8 cellular contexts compared by ENCODE assay signal in genomic region chr1:121337958-121338357, GRCh38.
DNase-seq lines count a peak whose midpoint lies in the region; ATAC-seq and TF ChIP-seq lines count a peak whose summit lies in the region.
"Not testable (repeated sequence)": the region's sequence is repeated elsewhere in the genome, so short reads cannot be mapped to it uniquely, and the experiment has no call there.

No MANE protein-coding gene starts in this region.

- not testable (repeated sequence) for H3K36me3 ChIP-seq in Panc1 (ENCODE audit: control insufficient read depth, insufficient read depth, low read length)

- not testable (repeated sequence) for H3K27ac ChIP-seq in Panc1 (ENCODE audit: low read length)

- H3K27me3 ChIP-seq in Panc1 (ENCODE audit: control insufficient read depth, insufficient read depth, low read length), result not testable (repeated sequence)

- BruUV-seq in Panc1 (replicated peaks; lab: Mats Ljungman, UMichigan), result not testable (repeated sequence)

- not testable (repeated sequence) for H3K27ac Mint-ChIP-seq in activated CD8-positive, alpha-beta T cell treated with anti-CD3 and anti-CD28 coated beads, Interleukin-2, amount 10 ng/mL, durations not matched to agents 7 days and 5 days; activated naive CD8-positive, alpha-beta T cell treated with anti-CD3 and anti-CD28 coated beads, Interleukin-2, amount 50 U/mL, for 24 hours

- H3K27me3 Mint-ChIP-seq in activated CD8-positive, alpha-beta T cell treated with anti-CD3 and anti-CD28 coated beads, Interleukin-2, amount 10 ng/mL, durations not matched to agents 7 days and 5 days (ENCODE audit: low read depth); activated naive CD8-positive, alpha-beta T cell treated with anti-CD3 and anti-CD28 coated beads, Interleukin-2, amount 50 U/mL, for 24 hours: not testable (repeated sequence)

- not testable (repeated sequence) for H3K9me3 ChIP-seq in Panc1 (ENCODE audit: control insufficient read depth, insufficient read depth, low read depth, low read length)

- H3K9me3 Mint-ChIP-seq in activated CD8-positive, alpha-beta T cell treated with anti-CD3 and anti-CD28 coated beads, Interleukin-2, amount 10 ng/mL, durations not matched to agents 7 days and 5 days (ENCODE audit: insufficient read depth); activated naive CD8-positive, alpha-beta T cell treated with anti-CD3 and anti-CD28 coated beads, Interleukin-2, amount 50 U/mL, for 24 hours: not testable (repeated sequence)

- in situ Hi-C loops in Panc1 (cut with HindIII; ENCODE audit: low pct_unique_long_range_greater_than_20kb, low sequenced_read_pairs), result not testable (repeated sequence)

- not testable (repeated sequence) for DNase-seq in Panc1 (ENCODE audit: low read depth, low spot score); activated CD8-positive, alpha-beta T cell treated with anti-CD3 and anti-CD28 coated beads, Interleukin-2, amount 10 ng/mL, durations not matched to agents 7 days and 5 days; activated naive CD8-positive, alpha-beta T cell treated with anti-CD3 and anti-CD28 coated beads, Interleukin-2, amount 50 U/mL, for 24 hours; stimulated activated naive CD8-positive, alpha-beta T cell treated with anti-CD3 and anti-CD28 coated beads, Interleukin-15, Interleukin-2, amounts not matched to agents 100 U/mL and 50 U/mL, for 24 hours

- not testable (repeated sequence) for H3K4me1 Mint-ChIP-seq in activated CD8-positive, alpha-beta T cell treated with anti-CD3 and anti-CD28 coated beads, Interleukin-2, amount 10 ng/mL, durations not matched to agents 7 days and 5 days (ENCODE audit: low read depth); activated naive CD8-positive, alpha-beta T cell treated with anti-CD3 and anti-CD28 coated beads, Interleukin-2, amount 50 U/mL, for 24 hours

- intact Hi-C loops in Panc1 (cut with micrococcal nuclease; ENCODE audit: unreplicated experiment), result not testable (repeated sequence)

- H3K4me3 Mint-ChIP-seq in activated CD8-positive, alpha-beta T cell treated with anti-CD3 and anti-CD28 coated beads, Interleukin-2, amount 10 ng/mL, durations not matched to agents 7 days and 5 days; activated naive CD8-positive, alpha-beta T cell treated with anti-CD3 and anti-CD28 coated beads, Interleukin-2, amount 50 U/mL, for 24 hours: not testable (repeated sequence)

- not testable (repeated sequence) for TF ChIP-seq CTCF in Panc1 (IDR thresholded peaks at IDR 0.05)

- CTCF ChIA-PET in Panc1 (lab: Charles Lee); activated CD8-positive, alpha-beta T cell treated with anti-CD3 and anti-CD28 coated beads, Interleukin-2, amount 10 ng/mL, durations not matched to agents 7 days and 5 days (lab: Charles Lee): not testable (repeated sequence)

- H3K36me3 Mint-ChIP-seq in activated CD8-positive, alpha-beta T cell treated with anti-CD3 and anti-CD28 coated beads, Interleukin-2, amount 10 ng/mL, durations not matched to agents 7 days and 5 days (ENCODE audit: low read depth); activated naive CD8-positive, alpha-beta T cell treated with anti-CD3 and anti-CD28 coated beads, Interleukin-2, amount 50 U/mL, for 24 hours (ENCODE audit: low read depth): not testable (repeated sequence)

- H3K4me1 ChIP-seq in Panc1 (ENCODE audit: control insufficient read depth, insufficient read depth, low read length), result not testable (repeated sequence)

- POLR2A ChIA-PET in Panc1 (lab: Charles Lee); activated CD8-positive, alpha-beta T cell treated with anti-CD3 and anti-CD28 coated beads, Interleukin-2, amount 10 ng/mL, durations not matched to agents 7 days and 5 days (lab: Charles Lee): not testable (repeated sequence)

- H3K4me3 ChIP-seq in Panc1 (ENCODE audit: low read depth in 2 of 2, low read length in 2 of 2), result not testable (repeated sequence)

- peak; percentile 61 for ATAC-seq in GM18858 (IDR thresholded peaks at IDR 0.05; ENCODE audit: unreplicated experiment)
- ATAC-seq in GM21447 (IDR thresholded peaks at IDR 0.05; ENCODE audit: unreplicated experiment), result peak; percentile 82
- peak; percentile 60 for ATAC-seq in HG02798 (IDR thresholded peaks at IDR 0.05; ENCODE audit: poor library complexity, unreplicated experiment)
- ATAC-seq in HG03342 (IDR thresholded peaks at IDR 0.05; ENCODE audit: unreplicated experiment), result peak; percentile 78
- peak; percentile 79 for ATAC-seq in Panc1
- ATAC-seq in activated CD8-positive, alpha-beta T cell treated with anti-CD3 and anti-CD28 coated beads, Interleukin-2, amount 10 ng/mL, durations not matched to agents 7 days and 5 days, result peak; percentile 72
- ATAC-seq in activated naive CD8-positive, alpha-beta T cell treated with anti-CD3 and anti-CD28 coated beads, Interleukin-2, amount 50 U/mL, for 24 hours, result peak; percentile 93
- peak; percentile 92 for ATAC-seq in stimulated activated naive CD8-positive, alpha-beta T cell treated with anti-CD3 and anti-CD28 coated beads, Interleukin-15, Interleukin-2, amounts not matched to agents 100 U/mL and 50 U/mL, for 24 hours
